Comparison of ENCODE assay signal across 9 cellular contexts in the genomic region with DNA sequence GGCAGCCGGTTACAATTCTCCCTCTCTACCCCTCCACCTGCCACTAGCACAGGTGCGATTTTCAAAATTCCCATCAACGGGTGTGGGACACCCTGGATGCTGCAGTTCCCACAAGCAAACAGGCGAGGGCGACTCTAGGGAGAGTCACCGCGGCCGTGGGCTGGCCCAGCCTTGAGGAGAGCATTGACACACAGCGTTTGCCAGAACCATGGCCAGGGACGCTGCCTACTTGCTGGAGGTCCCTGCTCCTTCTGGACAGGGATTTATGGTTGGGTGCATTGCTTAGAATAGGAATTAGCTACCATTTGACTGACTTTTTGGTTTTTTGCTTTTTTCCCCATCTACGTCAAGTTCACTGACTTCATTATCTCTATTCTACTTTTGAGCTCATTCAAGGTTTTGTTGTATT. TPM values are rescaled to one million over a fixed set of nuclear protein-coding genes. Genes with fewer than 3 reads are reported as not detected.
DNase-seq lines count a peak whose midpoint lies in the region; ATAC-seq and TF ChIP-seq lines count a peak whose summit lies in the region.
"Had no signal": no experiment of that assay in that cellular context is flagged by ENCODE, and none has a peak within 500 bp of the region (broad histone marks: within the 10 kb centered on the region; RNA-seq: fewer than 3 reads in every experiment).

No MANE protein-coding gene starts in this region.

- no peaks in the 10 kb centered on the region for H3K9me2 ChIP-seq in OCI-LY7 (ENCODE audit: insufficient read depth, low read length)

- H3K9me3 Mint-ChIP-seq in CD4-positive, CD25-positive, alpha-beta regulatory T cell, result peaks cover 0 to 13% (median 0%) of the 10 kb centered on the region in 7 donors
- H3K9me3 Mint-ChIP-seq in HFFc6 (no peaks in the 10 kb centered on the region), osteocyte (ENCODE audit: unreplicated experiment) (peaks cover 3% of the 10 kb centered on the region)

- DNase-seq in CD4-positive, CD25-positive, alpha-beta regulatory T cell, result peak; percentile 19 to 49 (median 33)
- DNase-seq in HFFc6 (peak; percentile 54), OCI-LY7 (ENCODE audit: low spot score) (peak; percentile 63), activated T-cell treated with anti-CD3 and anti-CD28 coated beads for 48 hours (ENCODE audit: low read depth) (peak; percentile 58), fibroblast of peridontal ligament (ENCODE audit: extremely low read depth) (peak; percentile 34), osteocyte (ENCODE audit: extremely low spot score, unreplicated experiment) (no peak), uterus (peak; percentile 43 to 52), NCI-H446 treated with DMSO at 0.1 percent for 48 hours (lab: John Stamatoyannopoulos, UW) (no peak)

- no peak overlapping the region for H3K4me3 Mint-ChIP-seq in CD4-positive, CD25-positive, alpha-beta regulatory T cell
- no peak overlapping the region for H3K4me3 Mint-ChIP-seq in HFFc6
- H3K4me3 Mint-ChIP-seq in osteocyte (ENCODE audit: unreplicated experiment), result no peak overlapping the region

- TF ChIP-seq CTCF in HFFc6 (IDR thresholded peaks at IDR 0.05) (peak; percentile 90), OCI-LY7 (conservative IDR thresholded peaks at IDR 0.05; ENCODE audit: low read length) (peak; percentile 79), osteocyte (IDR thresholded peaks at IDR 0.05) (peak; percentile 66), uterus (IDR thresholded peaks at IDR 0.05) (peak; percentile 77 to 79 (median 78))

- H3K27ac Mint-ChIP-seq in CD4-positive, CD25-positive, alpha-beta regulatory T cell, result peak overlapping the region in 1 of 3 donors; percentile 42
- no peak overlapping the region for H3K27ac Mint-ChIP-seq in HFFc6
- no peak overlapping the region for H3K27ac Mint-ChIP-seq in osteocyte (ENCODE audit: unreplicated experiment)

- POLR2A ChIA-PET in OCI-LY7 (lab: Charles Lee), result no interaction called here

- no peaks in the 10 kb centered on the region for H3K79me2 ChIP-seq in OCI-LY7 (ENCODE audit: insufficient read depth, low read depth, low read length)

- H3K4me1 Mint-ChIP-seq in CD4-positive, CD25-positive, alpha-beta regulatory T cell, result peaks cover 0 to 4% (median 0%) of the 10 kb centered on the region in 4 donors
- peaks cover 18% of the 10 kb centered on the region for H3K4me1 Mint-ChIP-seq in HFFc6 (ENCODE audit: low read depth)
- peaks cover 3% of the 10 kb centered on the region for H3K4me1 Mint-ChIP-seq in osteocyte (ENCODE audit: unreplicated experiment)

- no peak overlapping the region for H3K4me2 ChIP-seq in OCI-LY7 (ENCODE audit: low read length)

- H3K9me3 ChIP-seq in CD4-positive, CD25-positive, alpha-beta regulatory T cell (ENCODE audit: control insufficient read depth in 2 of 2, low read length in 2 of 2), result peaks cover 8 to 10% of the 10 kb centered on the region in 2 experiments
- H3K9me3 ChIP-seq in OCI-LY7 (ENCODE audit: low read length), result no peaks in the 10 kb centered on the region
- no peaks in the 10 kb centered on the region for H3K9me3 ChIP-seq in uterus

- no peaks in the 10 kb centered on the region for H3K27me3 ChIP-seq in CD4-positive, CD25-positive, alpha-beta regulatory T cell (ENCODE audit: control insufficient read depth, insufficient read depth, low read length)
- no peaks in the 10 kb centered on the region for H3K27me3 ChIP-seq in uterus

- no peak overlapping the region for H3K4me3 ChIP-seq in CD4-positive, CD25-positive, alpha-beta regulatory T cell (ENCODE audit: low read depth, low read length)
- H3K4me3 ChIP-seq in OCI-LY7 (ENCODE audit: low read depth, low read length, poor library complexity, severe bottlenecking) (no peak overlapping the region), uterus (no peak overlapping the region)
- H3K4me3 ChIP-seq: skin epidermis had no signal

- peaks cover 19% of the 10 kb centered on the region for H3K27me3 Mint-ChIP-seq in CD4-positive, CD25-positive, alpha-beta regulatory T cell
- H3K27me3 Mint-ChIP-seq in HFFc6 (ENCODE audit: insufficient read depth), result peaks cover 2% of the 10 kb centered on the region
- H3K27me3 Mint-ChIP-seq in osteocyte (ENCODE audit: unreplicated experiment), result no peaks in the 10 kb centered on the region

- intact Hi-C loops in OCI-LY7 (cut with micrococcal nuclease; ENCODE audit: unreplicated experiment) (loop anchor here (1.0 kb wide), 1 partner anchor 44 kb away; no protein-coding TSS in a partner anchor), uterus (cut with DNase I; ENCODE audit: low total_unique reads) (loop anchor here (5.0 kb wide), 1 partner anchor 46 kb away; no protein-coding TSS in a partner anchor)

- no peaks in the 10 kb centered on the region for H3K4me1 ChIP-seq in CD4-positive, CD25-positive, alpha-beta regulatory T cell (ENCODE audit: control insufficient read depth, insufficient read depth, low read length, poor library complexity, severe bottlenecking)
- H3K4me1 ChIP-seq in OCI-LY7 (ENCODE audit: insufficient read depth, low read length, poor library complexity, severe bottlenecking), result no peaks in the 10 kb centered on the region
- H3K4me1 ChIP-seq in uterus, result no peaks in the 10 kb centered on the region

- peak; percentile 69 to 79 for ATAC-seq in CD4-positive, CD25-positive, alpha-beta regulatory T cell (ENCODE audit: low read depth in 2 of 2)

- TF ChIP-seq POLR2A in uterus (IDR thresholded peaks at IDR 0.05), result no peak

- CTCF ChIA-PET in OCI-LY7 (lab: Charles Lee; ENCODE audit: unreplicated experiment), result no interaction called here

- H3K36me3 ChIP-seq in CD4-positive, CD25-positive, alpha-beta regulatory T cell (ENCODE audit: control insufficient read depth, insufficient read depth, low read length), result no peaks in the 10 kb centered on the region
- H3K36me3 ChIP-seq in OCI-LY7 (ENCODE audit: insufficient read depth, low read length), result no peaks in the 10 kb centered on the region
- no peaks in the 10 kb centered on the region for H3K36me3 ChIP-seq in uterus

- no peaks in the 10 kb centered on the region for H3K36me3 Mint-ChIP-seq in CD4-positive, CD25-positive, alpha-beta regulatory T cell
- H3K36me3 Mint-ChIP-seq in HFFc6 (ENCODE audit: low read depth) (peaks cover 4% of the 10 kb centered on the region; the same call in 1 of the 2 replicates), osteocyte (ENCODE audit: unreplicated experiment) (peaks cover 4% of the 10 kb centered on the region)

- no peaks in the 10 kb centered on the region for H4K20me1 ChIP-seq in OCI-LY7 (ENCODE audit: insufficient read depth, low read length)

- no peak overlapping the region for H2AFZ ChIP-seq in OCI-LY7 (ENCODE audit: low read length)

- no TSS peak for BruUV-seq in OCI-LY7 (replicated peaks; lab: Mats Ljungman, UMichigan)

- H3K27ac ChIP-seq in CD4-positive, CD25-positive, alpha-beta regulatory T cell (ENCODE audit: insufficient read depth, low read length, poor library complexity, severe bottlenecking), result no peak overlapping the region
- no peak overlapping the region for H3K27ac ChIP-seq in OCI-LY7 (ENCODE audit: low read depth, low read length, poor library complexity, severe bottlenecking)
- H3K27ac ChIP-seq in uterus, result no peak overlapping the region
- H3K27ac ChIP-seq: skin epidermis had no signal

RNA-seq across cellular contexts. Expression of a gene that starts 19.0 kb away (rescaled TPM):
- total RNA-seq in CD4-positive, CD25-positive, alpha-beta regulatory T cell, result 0.79 TPM
- under 1 TPM; 0.10 to 0.63 (median 0.23) TPM for polyA plus RNA-seq in CD4-positive, CD25-positive, alpha-beta regulatory T cell
- under 1 TPM; 0.05 to 0.47 (median 0.32) TPM for total RNA-seq in HFFc6 (2021; fragmentation: NEBNext Ultra II Directional; extraction: Animal tissue kit (Norgen Biotek cat#: 25700))
- 0.13 TPM in 2 replicates for total RNA-seq in OCI-LY7 (2014; rRNA removed; shearing (Covaris generic))
- total RNA-seq in OCI-LY7 (2022), result 0.90 and 1.0 TPM in 2 replicates
- total RNA-seq in osteocyte, result 0.50 and 0.62 TPM in 2 replicates
- 10 to 100 TPM in 1 of 4 donors, 1 to 10 TPM in 2, under 1 TPM in 1; 0.77 to 55.7 (median 4.5) TPM for total RNA-seq in uterus

RNA-seq across cellular contexts. Expression of a gene that starts 30.6 kb away (rescaled TPM):
- total RNA-seq in CD4-positive, CD25-positive, alpha-beta regulatory T cell, result 2.9 TPM
- 10 to 100 TPM in 2 of 4 donors, 1 to 10 TPM in 2; 1.1 to 29.1 (median 11.9) TPM for polyA plus RNA-seq in CD4-positive, CD25-positive, alpha-beta regulatory T cell
- total RNA-seq in HFFc6 (2021; fragmentation: NEBNext Ultra II Directional; extraction: Animal tissue kit (Norgen Biotek cat#: 25700)), result 1 to 10 TPM; 3.9 to 7.2 (median 6.0) TPM
- 0.92 and 3.1 TPM in 2 replicates for total RNA-seq in OCI-LY7 (2014; rRNA removed; shearing (Covaris generic))
- 2.1 and 2.3 TPM in 2 replicates for total RNA-seq in OCI-LY7 (2022)
- 2.2 and 2.7 TPM in 2 replicates for total RNA-seq in osteocyte
- 1 to 10 TPM in 3 of 4 donors, not detected in 1; 1.5 to 9.3 (median 2.8) TPM for total RNA-seq in uterus

RNA-seq across cellular contexts. Expression of a gene that starts 41.7 kb away (rescaled TPM):
- total RNA-seq in CD4-positive, CD25-positive, alpha-beta regulatory T cell, result not detected
- not detected for polyA plus RNA-seq in CD4-positive, CD25-positive, alpha-beta regulatory T cell
- not detected for total RNA-seq in HFFc6 (2021; fragmentation: NEBNext Ultra II Directional; extraction: Animal tissue kit (Norgen Biotek cat#: 25700))
- not detected in 2 replicates for total RNA-seq in OCI-LY7 (2014; rRNA removed; shearing (Covaris generic))
- total RNA-seq in OCI-LY7 (2022), result not detected in 2 replicates
- not detected in 2 replicates for total RNA-seq in osteocyte
- 10 to 100 TPM in 1 of 4 donors, under 1 TPM in 2, not detected in 1; 0.51 to 15.1 (median 0.88) TPM for total RNA-seq in uterus

RNA-seq across cellular contexts. Expression of a gene that starts 49.2 kb away (rescaled TPM):
- total RNA-seq in CD4-positive, CD25-positive, alpha-beta regulatory T cell, result not detected
- polyA plus RNA-seq in CD4-positive, CD25-positive, alpha-beta regulatory T cell, result under 1 TPM in 1 of 4 donors, not detected in 3; 0.34 TPM
- total RNA-seq in HFFc6 (2021; fragmentation: NEBNext Ultra II Directional; extraction: Animal tissue kit (Norgen Biotek cat#: 25700)), result not detected
- total RNA-seq in OCI-LY7 (2014; rRNA removed; shearing (Covaris generic)), result not detected in 2 replicates
- total RNA-seq in OCI-LY7 (2022), result not detected in 2 replicates
- total RNA-seq in osteocyte, result not detected in 2 replicates
- total RNA-seq in uterus, result 1 to 10 TPM in 1 of 4 donors, not detected in 3; 1.1 TPM

Comparison
In these comparisons a context has a peak if more than half of its experiments do, and no peak if none do; other contexts are left out.
1. DNase-seq: peak in CD4-positive, CD25-positive, alpha-beta regulatory T cell (3 of 3), HFFc6 (single experiment), OCI-LY7 (single experiment), activated T-cell treated with anti-CD3 and anti-CD28 coated beads for 48 hours (single experiment), fibroblast of peridontal ligament (single experiment) and uterus (2 of 2); none in osteocyte (single experiment) and NCI-H446 treated with DMSO at 0.1 percent for 48 hours (single experiment).
2. Peak in every context shown above with its lines, with median percentiles within 50 percentile points of each other: CTCF ChIP-seq.